1 cellular context compared by ENCODE assay signal in the genomic region with DNA sequence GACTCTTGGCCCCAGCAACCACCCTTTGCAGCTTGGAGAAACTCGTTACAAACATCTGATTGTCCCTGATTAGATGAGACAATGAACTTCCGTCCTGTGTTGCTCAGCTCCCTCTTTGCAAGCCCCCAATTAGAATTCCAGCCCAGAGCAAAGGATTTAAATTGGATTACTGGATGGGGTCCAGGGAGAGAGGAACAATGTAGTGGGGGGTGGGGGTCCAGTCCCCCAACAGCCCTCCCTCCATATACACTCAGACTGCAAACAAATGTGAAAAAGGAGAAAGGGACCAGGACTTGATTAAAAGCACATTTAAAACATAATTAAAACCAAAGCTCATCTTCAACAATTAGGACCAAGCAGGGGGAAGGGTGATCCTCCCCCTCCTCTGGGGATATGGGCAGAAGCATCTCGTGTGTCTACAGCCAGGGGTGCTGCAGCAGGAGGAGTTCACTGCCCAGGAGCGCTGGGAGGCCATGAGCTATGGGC.
TF ChIP-seq lines count a peak whose summit lies in the region.

No MANE protein-coding gene starts in this region.

TF ChIP-seq in H1, 55 proteins besides CTCF, POLR2A, EP300 and RAD21:
- TF ChIP-seq JUND (IDR thresholded peaks at IDR 0.05; ENCODE audit: low read length), result no peak
- no peak for TF ChIP-seq JUN (IDR thresholded peaks at IDR 0.05; ENCODE audit: low read depth, low read length)
- no peak for TF ChIP-seq SIX5 (IDR thresholded peaks at IDR 0.05; ENCODE audit: low read depth, low read length)
- TF ChIP-seq GTF2F1 (IDR thresholded peaks at IDR 0.05; ENCODE audit: borderline replicate concordance, low read depth, low read length), result no peak
- no peak for TF ChIP-seq GABPA (IDR thresholded peaks at IDR 0.05; ENCODE audit: borderline replicate concordance, insufficient read depth, low read length)
- TF ChIP-seq HDAC2 (IDR thresholded peaks at IDR 0.05; ENCODE audit: borderline replicate concordance in 1 of 2, low read depth in 2 of 2, low read length in 2 of 2), result no peak
- TF ChIP-seq RBBP5 (IDR thresholded peaks at IDR 0.05; ENCODE audit: borderline replicate concordance, low read depth, low read length), result no peak
- TF ChIP-seq CREB1 (IDR thresholded peaks at IDR 0.05), result no peak
- no peak for TF ChIP-seq FOSL1 (IDR thresholded peaks at IDR 0.05; ENCODE audit: insufficient read depth, low read depth, low read length)
- no peak for TF ChIP-seq KDM1A (IDR thresholded peaks at IDR 0.05; ENCODE audit: borderline replicate concordance, low read length)
- TF ChIP-seq CEBPB (IDR thresholded peaks at IDR 0.05; ENCODE audit: low read depth, low read length), result no peak
- TF ChIP-seq SIRT6 (IDR thresholded peaks at IDR 0.05; ENCODE audit: low read length), result no peak
- TF ChIP-seq, protein P1, sequence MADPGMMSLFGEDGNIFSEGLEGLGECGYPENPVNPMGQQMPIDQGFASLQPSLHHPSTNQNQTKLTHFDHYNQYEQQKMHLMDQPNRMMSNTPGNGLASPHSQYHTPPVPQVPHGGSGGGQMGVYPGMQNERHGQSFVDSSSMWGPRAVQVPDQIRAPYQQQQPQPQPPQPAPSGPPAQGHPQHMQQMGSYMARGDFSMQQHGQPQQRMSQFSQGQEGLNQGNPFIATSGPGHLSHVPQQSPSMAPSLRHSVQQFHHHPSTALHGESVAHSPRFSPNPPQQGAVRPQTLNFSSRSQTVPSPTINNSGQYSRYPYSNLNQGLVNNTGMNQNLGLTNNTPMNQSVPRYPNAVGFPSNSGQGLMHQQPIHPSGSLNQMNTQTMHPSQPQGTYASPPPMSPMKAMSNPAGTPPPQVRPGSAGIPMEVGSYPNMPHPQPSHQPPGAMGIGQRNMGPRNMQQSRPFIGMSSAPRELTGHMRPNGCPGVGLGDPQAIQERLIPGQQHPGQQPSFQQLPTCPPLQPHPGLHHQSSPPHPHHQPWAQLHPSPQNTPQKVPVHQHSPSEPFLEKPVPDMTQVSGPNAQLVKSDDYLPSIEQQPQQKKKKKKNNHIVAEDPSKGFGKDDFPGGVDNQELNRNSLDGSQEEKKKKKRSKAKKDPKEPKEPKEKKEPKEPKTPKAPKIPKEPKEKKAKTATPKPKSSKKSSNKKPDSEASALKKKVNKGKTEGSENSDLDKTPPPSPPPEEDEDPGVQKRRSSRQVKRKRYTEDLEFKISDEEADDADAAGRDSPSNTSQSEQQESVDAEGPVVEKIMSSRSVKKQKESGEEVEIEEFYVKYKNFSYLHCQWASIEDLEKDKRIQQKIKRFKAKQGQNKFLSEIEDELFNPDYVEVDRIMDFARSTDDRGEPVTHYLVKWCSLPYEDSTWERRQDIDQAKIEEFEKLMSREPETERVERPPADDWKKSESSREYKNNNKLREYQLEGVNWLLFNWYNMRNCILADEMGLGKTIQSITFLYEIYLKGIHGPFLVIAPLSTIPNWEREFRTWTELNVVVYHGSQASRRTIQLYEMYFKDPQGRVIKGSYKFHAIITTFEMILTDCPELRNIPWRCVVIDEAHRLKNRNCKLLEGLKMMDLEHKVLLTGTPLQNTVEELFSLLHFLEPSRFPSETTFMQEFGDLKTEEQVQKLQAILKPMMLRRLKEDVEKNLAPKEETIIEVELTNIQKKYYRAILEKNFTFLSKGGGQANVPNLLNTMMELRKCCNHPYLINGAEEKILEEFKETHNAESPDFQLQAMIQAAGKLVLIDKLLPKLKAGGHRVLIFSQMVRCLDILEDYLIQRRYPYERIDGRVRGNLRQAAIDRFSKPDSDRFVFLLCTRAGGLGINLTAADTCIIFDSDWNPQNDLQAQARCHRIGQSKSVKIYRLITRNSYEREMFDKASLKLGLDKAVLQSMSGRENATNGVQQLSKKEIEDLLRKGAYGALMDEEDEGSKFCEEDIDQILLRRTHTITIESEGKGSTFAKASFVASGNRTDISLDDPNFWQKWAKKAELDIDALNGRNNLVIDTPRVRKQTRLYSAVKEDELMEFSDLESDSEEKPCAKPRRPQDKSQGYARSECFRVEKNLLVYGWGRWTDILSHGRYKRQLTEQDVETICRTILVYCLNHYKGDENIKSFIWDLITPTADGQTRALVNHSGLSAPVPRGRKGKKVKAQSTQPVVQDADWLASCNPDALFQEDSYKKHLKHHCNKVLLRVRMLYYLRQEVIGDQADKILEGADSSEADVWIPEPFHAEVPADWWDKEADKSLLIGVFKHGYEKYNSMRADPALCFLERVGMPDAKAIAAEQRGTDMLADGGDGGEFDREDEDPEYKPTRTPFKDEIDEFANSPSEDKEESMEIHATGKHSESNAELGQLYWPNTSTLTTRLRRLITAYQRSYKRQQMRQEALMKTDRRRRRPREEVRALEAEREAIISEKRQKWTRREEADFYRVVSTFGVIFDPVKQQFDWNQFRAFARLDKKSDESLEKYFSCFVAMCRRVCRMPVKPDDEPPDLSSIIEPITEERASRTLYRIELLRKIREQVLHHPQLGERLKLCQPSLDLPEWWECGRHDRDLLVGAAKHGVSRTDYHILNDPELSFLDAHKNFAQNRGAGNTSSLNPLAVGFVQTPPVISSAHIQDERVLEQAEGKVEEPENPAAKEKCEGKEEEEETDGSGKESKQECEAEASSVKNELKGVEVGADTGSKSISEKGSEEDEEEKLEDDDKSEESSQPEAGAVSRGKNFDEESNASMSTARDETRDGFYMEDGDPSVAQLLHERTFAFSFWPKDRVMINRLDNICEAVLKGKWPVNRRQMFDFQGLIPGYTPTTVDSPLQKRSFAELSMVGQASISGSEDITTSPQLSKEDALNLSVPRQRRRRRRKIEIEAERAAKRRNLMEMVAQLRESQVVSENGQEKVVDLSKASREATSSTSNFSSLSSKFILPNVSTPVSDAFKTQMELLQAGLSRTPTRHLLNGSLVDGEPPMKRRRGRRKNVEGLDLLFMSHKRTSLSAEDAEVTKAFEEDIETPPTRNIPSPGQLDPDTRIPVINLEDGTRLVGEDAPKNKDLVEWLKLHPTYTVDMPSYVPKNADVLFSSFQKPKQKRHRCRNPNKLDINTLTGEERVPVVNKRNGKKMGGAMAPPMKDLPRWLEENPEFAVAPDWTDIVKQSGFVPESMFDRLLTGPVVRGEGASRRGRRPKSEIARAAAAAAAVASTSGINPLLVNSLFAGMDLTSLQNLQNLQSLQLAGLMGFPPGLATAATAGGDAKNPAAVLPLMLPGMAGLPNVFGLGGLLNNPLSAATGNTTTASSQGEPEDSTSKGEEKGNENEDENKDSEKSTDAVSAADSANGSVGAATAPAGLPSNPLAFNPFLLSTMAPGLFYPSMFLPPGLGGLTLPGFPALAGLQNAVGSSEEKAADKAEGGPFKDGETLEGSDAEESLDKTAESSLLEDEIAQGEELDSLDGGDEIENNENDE (IDR thresholded peaks at IDR 0.05; ENCODE audit: insufficient replicate concordance, low read length), result no peak
- no peak for TF ChIP-seq CHD2 (IDR thresholded peaks at IDR 0.05; ENCODE audit: low read length)
- TF ChIP-seq BRCA1 (IDR thresholded peaks at IDR 0.05; ENCODE audit: low read depth, low read length), result no peak
- no peak for TF ChIP-seq RNF2 (IDR thresholded peaks at IDR 0.05; ENCODE audit: borderline replicate concordance, low read depth, low read length, missing control alignments, poor library complexity, severe bottlenecking)
- no peak for TF ChIP-seq TAF7 (optimal IDR thresholded peaks at IDR 0.05; ENCODE audit: borderline replicate concordance, low read depth, low read length)
